In genomic region chr7:24981544-24981951, GRCh38 we compare ENCODE assay signal across 1 cellular context.
A peak's percentile ranks its signal among the peaks of the same experiment; 100 is the strongest.
TF ChIP-seq lines count a peak whose summit lies in the region.

No MANE protein-coding gene starts in this region.

TF ChIP-seq in HCT116, 20 proteins besides CTCF, POLR2A, EP300 and RAD21 (continued from another document):
- TF ChIP-seq CBX3 (IDR thresholded peaks at IDR 0.05; ENCODE audit: low read depth) (no peak), POLR2AphosphoS5 (IDR thresholded peaks at IDR 0.05; ENCODE audit: low read depth, low read length) (0 out of 2 replicates have a peak, but pooled peaks have one; percentile 22), ZFX (IDR thresholded peaks at IDR 0.05) (no peak), TCF7L2 (IDR thresholded peaks at IDR 0.05; ENCODE audit: borderline replicate concordance, extremely low read depth, insufficient read depth, insufficient read length) (no peak), EGR1 (IDR thresholded peaks at IDR 0.05; ENCODE audit: low read depth) (no peak), MAX (IDR thresholded peaks at IDR 0.05) (peak; percentile 67), EZH2phosphoT487 (IDR thresholded peaks at IDR 0.05; ENCODE audit: borderline replicate concordance) (no peak)
